In the genomic region with DNA sequence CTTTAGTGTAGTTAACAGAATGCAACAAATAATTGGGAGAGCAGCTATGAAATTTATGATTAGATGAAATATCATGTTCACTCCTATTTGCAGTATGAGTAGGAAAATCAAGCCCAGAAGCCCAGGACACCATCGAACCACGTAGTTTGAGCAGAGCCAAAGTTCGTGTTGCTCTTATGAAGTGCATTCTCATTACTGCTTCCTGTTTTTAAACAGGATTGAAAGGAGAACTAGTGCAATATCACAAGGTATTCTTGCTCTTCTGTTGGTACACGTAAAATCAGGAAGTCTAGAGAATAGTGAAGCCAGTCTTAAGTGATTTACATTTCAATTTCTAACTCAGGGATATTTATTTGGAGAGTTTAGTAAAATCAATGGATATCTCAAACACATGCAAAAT, we compare ENCODE assay signal across 9 cellular contexts. TPM values are rescaled to one million over a fixed set of nuclear protein-coding genes. Genes with fewer than 3 reads are reported as not detected.
DNase-seq lines count a peak whose midpoint lies in the region; ATAC-seq lines count a peak whose summit lies in the region.
"Had no signal": no experiment of that assay in that cellular context is flagged by ENCODE, and none has a peak within 500 bp of the region (broad histone marks: within the 10 kb centered on the region; RNA-seq: fewer than 3 reads in every experiment).

No MANE protein-coding gene starts in this region.

- no peak overlapping the region for H3K4me3 Mint-ChIP-seq in central memory CD8-positive, alpha-beta T cell

- H3K4me3 ChIP-seq in MG63, result no peak overlapping the region

- peaks cover 4% of the 10 kb centered on the region for H3K36me3 Mint-ChIP-seq in central memory CD8-positive, alpha-beta T cell (ENCODE audit: insufficient read depth)

- H3K27me3 Mint-ChIP-seq in central memory CD8-positive, alpha-beta T cell, result no peaks in the 10 kb centered on the region

- no peak for DNase-seq in central memory CD8-positive, alpha-beta T cell (ENCODE audit: low spot score in 2 of 2)
- DNase-seq in NCI-H774 (lab: John Stamatoyannopoulos, UW) (no peak), MG63 (no peak)

- no peaks in the 10 kb centered on the region for H3K9me3 ChIP-seq in MG63

- ATAC-seq in GM18498 (IDR thresholded peaks at IDR 0.05; ENCODE audit: unreplicated experiment), result peak; percentile 65
- peak; percentile 61 for ATAC-seq in GM21447 (IDR thresholded peaks at IDR 0.05; ENCODE audit: unreplicated experiment)
- ATAC-seq in HG03565 (IDR thresholded peaks at IDR 0.05; ENCODE audit: unreplicated experiment), result peak; percentile 69
- ATAC-seq in central memory CD8-positive, alpha-beta T cell (replicated peaks; ENCODE audit: extremely low read depth, poor library complexity, severe bottlenecking), result no peak
- ATAC-seq in HG02970 (IDR thresholded peaks at IDR 0.05; ENCODE audit: low FRiP score, unreplicated experiment), result no peak
- no peak for ATAC-seq in GM19397 (IDR thresholded peaks at IDR 0.05; ENCODE audit: unreplicated experiment)

- no peaks in the 10 kb centered on the region for H3K36me3 ChIP-seq in MG63

- H3K27me3 ChIP-seq in MG63, result no peaks in the 10 kb centered on the region

- no peaks in the 10 kb centered on the region for H3K9me3 Mint-ChIP-seq in central memory CD8-positive, alpha-beta T cell

- peak overlapping the region; percentile 66 for H3K27ac Mint-ChIP-seq in central memory CD8-positive, alpha-beta T cell (ENCODE audit: low read depth)

- peaks cover 78% of the 10 kb centered on the region for H3K4me1 Mint-ChIP-seq in central memory CD8-positive, alpha-beta T cell

RNA-seq across cellular contexts. Expression of gene ARHGAP15, which starts 21.1 kb away (rescaled TPM):
- total RNA-seq in MG63 (2014; rRNA removed; shearing (Covaris generic); ENCODE audit: low replicate concordance), result not detected in 2 replicates
- total RNA-seq: pulmonary artery endothelial cell had no signal

Comparison
In these comparisons a context has a peak if more than half of its experiments do, and no peak if none do; other contexts are left out.
1. ATAC-seq: peak in GM18498 (single experiment), GM21447 (single experiment) and HG03565 (single experiment); none in central memory CD8-positive, alpha-beta T cell (single experiment), HG02970 (single experiment) and GM19397 (single experiment).